In the genomic region with DNA sequence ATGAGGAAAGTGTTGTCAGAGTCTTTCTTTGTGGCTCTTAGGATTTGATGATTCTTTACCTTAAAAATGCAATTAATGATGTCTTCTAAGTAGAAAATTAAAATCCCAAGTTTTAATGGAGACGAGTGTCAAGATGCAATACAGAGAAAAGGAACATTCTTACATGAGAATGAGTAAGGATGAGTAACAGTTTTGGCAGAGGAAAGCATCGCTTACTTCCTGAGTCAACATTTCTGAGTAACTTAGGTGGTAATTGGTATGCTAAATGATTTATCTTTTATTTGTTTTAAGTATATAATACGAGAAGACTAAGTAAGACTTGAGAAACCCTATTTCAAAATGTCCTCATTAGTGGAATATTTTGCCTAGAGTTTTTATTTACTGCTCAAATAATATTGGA, we compare ENCODE assay signal across 10 cellular contexts.
DNase-seq lines count a peak whose midpoint lies in the region; ATAC-seq and TF ChIP-seq lines count a peak whose summit lies in the region.
"Had no signal": no experiment of that assay in that cellular context is flagged by ENCODE, and none has a peak within 500 bp of the region (broad histone marks: within the 10 kb centered on the region; RNA-seq: fewer than 3 reads in every experiment).

No MANE protein-coding gene starts in this region.

- TF ChIP-seq CTCF in AG10803 (conservative IDR thresholded peaks at IDR 0.05; ENCODE audit: low read length): no peak
- TF ChIP-seq CTCF in HCT116 (IDR thresholded peaks at IDR 0.05 in 2 of 3, conservative IDR thresholded peaks at IDR 0.05 in 1 of 3; ENCODE audit: borderline replicate concordance in 1 of 3, insufficient read depth in 1 of 3, low read depth in 2 of 3, low read length in 2 of 3): no peak
- TF ChIP-seq CTCF in kidney epithelial cell (IDR thresholded peaks at IDR 0.05; ENCODE audit: insufficient read depth, low read length, poor library complexity, severe bottlenecking): no peak
- TF ChIP-seq CTCF in esophagus muscularis mucosa (IDR thresholded peaks at IDR 0.05): no peak

- WGBS in esophagus muscularis mucosa: 53% methylated on average over 3 of the region's 3 CpGs

- intact Hi-C loops in HCT116 (cut with micrococcal nuclease) (no loop called here), esophagus muscularis mucosa (cut with DNase I) (no loop called here)

- no peaks in the 10 kb centered on the region for H3K79me2 ChIP-seq in HCT116 (ENCODE audit: insufficient read depth, low read length)

- TF ChIP-seq RAD21 in HCT116 (IDR thresholded peaks at IDR 0.05; ENCODE audit: low read depth): no peak

- peak overlapping the region; percentile 23; the same call in 1 of the 2 replicates for H3K9ac ChIP-seq in HCT116 (ENCODE audit: low read length)

- H3K36me3 Mint-ChIP-seq in activated naive CD8-positive, alpha-beta T cell treated with anti-CD3 and anti-CD28 coated beads for 36 hours: peaks cover 36% of the 10 kb centered on the region
- H3K36me3 Mint-ChIP-seq: brain had no signal

- no peaks in the 10 kb centered on the region for H3K27me3 ChIP-seq in HCT116 (ENCODE audit: insufficient read depth, low read length)
- no peaks in the 10 kb centered on the region for H3K27me3 ChIP-seq in kidney epithelial cell (ENCODE audit: control insufficient read depth, insufficient read depth, low read length)
- no peaks in the 10 kb centered on the region for H3K27me3 ChIP-seq in esophagus muscularis mucosa

- H3K9me3 ChIP-seq in HCT116 (ENCODE audit: control insufficient read depth in 1 of 2, insufficient read depth in 1 of 2, low read depth in 1 of 2, low read length in 2 of 2) (no peaks in the 10 kb centered on the region), esophagus muscularis mucosa (no peaks in the 10 kb centered on the region)

- H4K20me1 ChIP-seq in HCT116 (ENCODE audit: insufficient read depth): no peaks in the 10 kb centered on the region

- ATAC-seq in HCT116: peak; percentile 73
- ATAC-seq in GM19455 (IDR thresholded peaks at IDR 0.05; ENCODE audit: unreplicated experiment): no peak
- no peak for ATAC-seq in HG02840 (IDR thresholded peaks at IDR 0.05; ENCODE audit: low FRiP score, unreplicated experiment)

- no peak overlapping the region for H3K4me3 ChIP-seq in AG10803 (ENCODE audit: low read length)
- peak overlapping the region in 1 of 2 experiments; percentile 17; a peak in 2 of 4 replicates for H3K4me3 ChIP-seq in HCT116 (replicated peaks in 1 of 2; ENCODE audit: low read depth in 1 of 2, low read length in 2 of 2)
- H3K4me3 ChIP-seq in kidney epithelial cell (ENCODE audit: low read depth, low read length): no peak overlapping the region
- H3K4me3 ChIP-seq in esophagus muscularis mucosa: no peak overlapping the region

- TF ChIP-seq EP300 in esophagus muscularis mucosa (IDR thresholded peaks at IDR 0.05): no peak

- no peak for TF ChIP-seq POLR2A in HCT116 (IDR thresholded peaks at IDR 0.05; ENCODE audit: borderline replicate concordance, extremely low read depth, insufficient read depth, insufficient read length)
- TF ChIP-seq POLR2A in esophagus muscularis mucosa (IDR thresholded peaks at IDR 0.05; ENCODE audit: low read depth): no peak

- no peaks in the 10 kb centered on the region; the same call in 1 of the 2 replicates for H3K9me2 ChIP-seq in HCT116 (ENCODE audit: insufficient read depth)

- peaks cover 60% of the 10 kb centered on the region for H3K4me1 Mint-ChIP-seq in activated naive CD8-positive, alpha-beta T cell treated with anti-CD3 and anti-CD28 coated beads for 36 hours
- H3K4me1 Mint-ChIP-seq: brain had no signal

- DNase-seq in AG10803 (ENCODE audit: low read depth) (peak; percentile 99), HCT116 (ENCODE audit: low read depth, low spot score) (peak; percentile 83), kidney epithelial cell (ENCODE audit: low read depth) (peak; percentile 89), esophagus muscularis mucosa (ENCODE audit: extremely low spot score) (no peak), HuH-7 (ENCODE audit: low spot score) (no peak)
- DNase-seq in activated naive CD8-positive, alpha-beta T cell treated with anti-CD3 and anti-CD28 coated beads for 36 hours: no peak
- DNase-seq: posterior cingulate gyrus had no signal

- RAD21 ChIA-PET in HCT116 (lab: Charles Lee; ENCODE audit: low non-redundant PET in 1 of 2, low total read pairs in 2 of 2, uncharacterized antibody in 2 of 2, unreplicated experiment in 2 of 2): no interaction called here

- CTCF ChIA-PET in HCT116 (lab: Charles Lee): no interaction called here

- peak overlapping the region; percentile 86 for H3K27ac Mint-ChIP-seq in activated naive CD8-positive, alpha-beta T cell treated with anti-CD3 and anti-CD28 coated beads for 36 hours
- H3K27ac Mint-ChIP-seq: brain had no signal

- H3K27me3 Mint-ChIP-seq in activated naive CD8-positive, alpha-beta T cell treated with anti-CD3 and anti-CD28 coated beads for 36 hours: no peaks in the 10 kb centered on the region

- no peaks in the 10 kb centered on the region for H3K9me3 Mint-ChIP-seq in activated naive CD8-positive, alpha-beta T cell treated with anti-CD3 and anti-CD28 coated beads for 36 hours
- H3K9me3 Mint-ChIP-seq: brain had no signal

- BruUV-seq in HCT116 (replicated peaks; lab: Mats Ljungman, UMichigan): no TSS peak

- H2AFZ ChIP-seq in HCT116 (ENCODE audit: low read depth, low read length, poor library complexity, severe bottlenecking): peak overlapping the region; percentile 88

- H3K4me2 ChIP-seq in HCT116 (ENCODE audit: low read length): peak overlapping the region; percentile 67

- POLR2A ChIA-PET in HCT116 (lab: Charles Lee): no interaction called here

- peak overlapping the region; percentile 61; the same call in 1 of the 2 replicates for H3K27ac ChIP-seq in HCT116 (ENCODE audit: low read depth, low read length)
- H3K27ac ChIP-seq in esophagus muscularis mucosa (replicated peaks in 1 of 4): no peak overlapping the region

- peaks cover 9 to 39% of the 10 kb centered on the region in 2 experiments for H3K4me1 ChIP-seq in HCT116 (ENCODE audit: control insufficient read depth in 1 of 2, insufficient read depth in 2 of 2, low read length in 2 of 2)
- H3K4me1 ChIP-seq in esophagus muscularis mucosa: no peaks in the 10 kb centered on the region

- H3K36me3 ChIP-seq in HCT116 (ENCODE audit: control insufficient read depth in 1 of 2, insufficient read depth in 2 of 2, low read length in 2 of 2) (no peaks in the 10 kb centered on the region), kidney epithelial cell (ENCODE audit: control insufficient read depth, insufficient read depth, low read length) (no peaks in the 10 kb centered on the region), esophagus muscularis mucosa (peaks cover 0 to 6% (median 0%) of the 10 kb centered on the region in 4 donors)

- H3K4me3 Mint-ChIP-seq in activated naive CD8-positive, alpha-beta T cell treated with anti-CD3 and anti-CD28 coated beads for 36 hours: no peak overlapping the region
- H3K4me3 Mint-ChIP-seq: brain had no signal

TF ChIP-seq in HCT116, 20 proteins besides CTCF, POLR2A, EP300 and RAD21 (continues in another document):
- TF ChIP-seq EZH2 (IDR thresholded peaks at IDR 0.05): no peak
- TF ChIP-seq JUND (IDR thresholded peaks at IDR 0.05): peak; percentile 94
- no peak for TF ChIP-seq ZFX (IDR thresholded peaks at IDR 0.05)
- TF ChIP-seq SRF (IDR thresholded peaks at IDR 0.05; ENCODE audit: low read depth): peak; percentile 71
- TF ChIP-seq, protein P1, sequence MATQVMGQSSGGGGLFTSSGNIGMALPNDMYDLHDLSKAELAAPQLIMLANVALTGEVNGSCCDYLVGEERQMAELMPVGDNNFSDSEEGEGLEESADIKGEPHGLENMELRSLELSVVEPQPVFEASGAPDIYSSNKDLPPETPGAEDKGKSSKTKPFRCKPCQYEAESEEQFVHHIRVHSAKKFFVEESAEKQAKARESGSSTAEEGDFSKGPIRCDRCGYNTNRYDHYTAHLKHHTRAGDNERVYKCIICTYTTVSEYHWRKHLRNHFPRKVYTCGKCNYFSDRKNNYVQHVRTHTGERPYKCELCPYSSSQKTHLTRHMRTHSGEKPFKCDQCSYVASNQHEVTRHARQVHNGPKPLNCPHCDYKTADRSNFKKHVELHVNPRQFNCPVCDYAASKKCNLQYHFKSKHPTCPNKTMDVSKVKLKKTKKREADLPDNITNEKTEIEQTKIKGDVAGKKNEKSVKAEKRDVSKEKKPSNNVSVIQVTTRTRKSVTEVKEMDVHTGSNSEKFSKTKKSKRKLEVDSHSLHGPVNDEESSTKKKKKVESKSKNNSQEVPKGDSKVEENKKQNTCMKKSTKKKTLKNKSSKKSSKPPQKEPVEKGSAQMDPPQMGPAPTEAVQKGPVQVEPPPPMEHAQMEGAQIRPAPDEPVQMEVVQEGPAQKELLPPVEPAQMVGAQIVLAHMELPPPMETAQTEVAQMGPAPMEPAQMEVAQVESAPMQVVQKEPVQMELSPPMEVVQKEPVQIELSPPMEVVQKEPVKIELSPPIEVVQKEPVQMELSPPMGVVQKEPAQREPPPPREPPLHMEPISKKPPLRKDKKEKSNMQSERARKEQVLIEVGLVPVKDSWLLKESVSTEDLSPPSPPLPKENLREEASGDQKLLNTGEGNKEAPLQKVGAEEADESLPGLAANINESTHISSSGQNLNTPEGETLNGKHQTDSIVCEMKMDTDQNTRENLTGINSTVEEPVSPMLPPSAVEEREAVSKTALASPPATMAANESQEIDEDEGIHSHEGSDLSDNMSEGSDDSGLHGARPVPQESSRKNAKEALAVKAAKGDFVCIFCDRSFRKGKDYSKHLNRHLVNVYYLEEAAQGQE (IDR thresholded peaks at IDR 0.05; ENCODE audit: low read depth): no peak
- TF ChIP-seq FOSL1 (IDR thresholded peaks at IDR 0.05; ENCODE audit: low read depth): peak; percentile 99
- TF ChIP-seq CBX3 (IDR thresholded peaks at IDR 0.05; ENCODE audit: low read depth): peak; percentile 89
- no peak for TF ChIP-seq ZNF274 (IDR thresholded peaks at IDR 0.05; ENCODE audit: low read depth, low read length)
- TF ChIP-seq POLR2AphosphoS5 (IDR thresholded peaks at IDR 0.05; ENCODE audit: low read depth, low read length): peak; percentile 45; the same call in 1 of the 2 replicates
- TF ChIP-seq ELF1 (IDR thresholded peaks at IDR 0.05; ENCODE audit: borderline replicate concordance, low read depth): no peak
- TF ChIP-seq SIN3A (IDR thresholded peaks at IDR 0.05; ENCODE audit: low read depth): 0 out of 2 replicates have a peak, but pooled peaks have one; percentile 52
- TF ChIP-seq YY1 (IDR thresholded peaks at IDR 0.05; ENCODE audit: extremely low read depth, insufficient replicate concordance, low read depth, low read length): no peak

Comparison
In these comparisons a context has a peak if more than half of its experiments do, and no peak if none do; other contexts are left out.
1. DNase-seq: peak in AG10803 (single experiment), HCT116 (single experiment) and kidney epithelial cell (single experiment); none in activated naive CD8-positive, alpha-beta T cell treated with anti-CD3 and anti-CD28 coated beads for 36 hours (single experiment), esophagus muscularis mucosa (single experiment) and HuH-7 (single experiment).